In genomic region chr2:190860985-190861721, GRCh38 we compare ENCODE assay signal across 12 cellular contexts. TPM values are rescaled to one million over a fixed set of nuclear protein-coding genes. Genes with fewer than 3 reads are reported as not detected.
DNase-seq lines count a peak whose midpoint lies in the region; ATAC-seq, FAIRE-seq and TF ChIP-seq lines count a peak whose summit lies in the region.
"Had no signal": no experiment of that assay in that cellular context is flagged by ENCODE, and none has a peak within 500 bp of the region (broad histone marks: within the 10 kb centered on the region; RNA-seq: fewer than 3 reads in every experiment).

No MANE protein-coding gene starts in this region.

- H3K27ac ChIP-seq in A673 (ENCODE audit: low read depth, low read length, poor library complexity, severe bottlenecking) (peak overlapping the region; percentile 45), HUES48 (ENCODE audit: low read depth, low read length) (peak overlapping the region; percentile 91), keratinocyte (ENCODE audit: control insufficient read depth, insufficient read depth, low read length) (no peak overlapping the region), esophagus squamous epithelium (no peak overlapping the region), MM.1S (ENCODE audit: low read length) (no peak overlapping the region)
- H3K27ac ChIP-seq: cardiac muscle cell, vagina had no signal

- H3F3A ChIP-seq in MM.1S (ENCODE audit: insufficient read depth, low read length), result no peaks in the 10 kb centered on the region; the same call in 1 of the 2 replicates

- no peak overlapping the region for H3K4me3 ChIP-seq in A673 (ENCODE audit: low read depth, low read length, poor library complexity, severe bottlenecking)
- H3K4me3 ChIP-seq in HUES48 (ENCODE audit: low read depth, low read length), result peak overlapping the region; percentile 18; the same call in 1 of the 2 replicates
- H3K4me3 ChIP-seq in astrocyte of the spinal cord (ENCODE audit: low read depth, low read length), result no peak overlapping the region
- no peak overlapping the region for H3K4me3 ChIP-seq in keratinocyte (ENCODE audit: control insufficient read depth in 2 of 3, extremely low read depth in 1 of 3, insufficient read depth in 2 of 3, low read depth in 1 of 3, low read length in 3 of 3)
- H3K4me3 ChIP-seq in esophagus squamous epithelium, result no peak overlapping the region
- H3K4me3 ChIP-seq in MM.1S (ENCODE audit: low read length), result no peak overlapping the region
- H3K4me3 ChIP-seq: cardiac muscle cell, vagina had no signal

- BruUV-seq in A673 (replicated peaks; lab: Mats Ljungman, UMichigan), result no TSS peak

- H3K27me3 ChIP-seq in A673 (replicated peaks; ENCODE audit: insufficient read depth, low read depth, low read length, poor library complexity), result no peaks in the 10 kb centered on the region
- no peaks in the 10 kb centered on the region; the same call in 1 of the 2 replicates for H3K27me3 ChIP-seq in HUES48 (ENCODE audit: control insufficient read depth, insufficient read depth, low read length)
- no peaks in the 10 kb centered on the region for H3K27me3 ChIP-seq in keratinocyte (ENCODE audit: control insufficient read depth, extremely low read depth, insufficient read depth, low read length)
- H3K27me3 ChIP-seq in esophagus squamous epithelium, result no peaks in the 10 kb centered on the region
- H3K27me3 ChIP-seq in MM.1S (replicated peaks; ENCODE audit: insufficient read depth, low read length), result no peaks in the 10 kb centered on the region
- H3K27me3 ChIP-seq: cardiac muscle cell, vagina had no signal

- DNase-seq in A673 (ENCODE audit: low spot score), result peak; percentile 92
- peak; percentile 89 for DNase-seq in astrocyte of the spinal cord (ENCODE audit: low read depth, low spot score)
- no peak for DNase-seq in keratinocyte (ENCODE audit: low read depth, low spot score)
- DNase-seq in NCI-H446 treated with DMSO at 0.1 percent for 48 hours (lab: John Stamatoyannopoulos, UW), result no peak
- no peak for DNase-seq in esophagus squamous epithelium (lab: John Stamatoyannopoulos, UW)
- DNase-seq in MM.1S, result no peak
- DNase-seq: activated CD8-positive, alpha-beta memory T cell treated with anti-CD3 and anti-CD28 coated beads, Interleukin-2, amount 50 U/mL, for 48 hours; NCI-H146 had no signal

- no peak for ATAC-seq in GM21529 (IDR thresholded peaks at IDR 0.05; ENCODE audit: unreplicated experiment)

- FAIRE-seq in keratinocyte (lab: Jason Lieb, UNC), result peak; percentile 61

- H4K20me1 ChIP-seq in keratinocyte (ENCODE audit: control insufficient read depth, extremely low read depth, insufficient read depth, low read length) (no peaks in the 10 kb centered on the region), MM.1S (ENCODE audit: insufficient read depth, low read length) (no peaks in the 10 kb centered on the region)

- POLR2A ChIA-PET in A673 (lab: Charles Lee; ENCODE audit: low non-redundant PET), result no interaction called here

- intact Hi-C loops in A673 (cut with micrococcal nuclease; ENCODE audit: unreplicated experiment) (loop anchor here (2.0 kb wide), 1 partner anchor 20 kb away; the partner anchor contains the start of gene GLS), esophagus squamous epithelium (cut with DNase I) (no loop called here)

- H3K4me2 ChIP-seq in keratinocyte (ENCODE audit: control insufficient read depth, extremely low read depth, insufficient read depth, low read depth, low read length) (no peak overlapping the region), MM.1S (ENCODE audit: low read depth, low read length) (no peak overlapping the region)

- TF ChIP-seq CTCF in A673 (conservative IDR thresholded peaks at IDR 0.05; ENCODE audit: low read depth, low read length), result no peak
- TF ChIP-seq CTCF in astrocyte of the spinal cord (IDR thresholded peaks at IDR 0.05; ENCODE audit: low read depth, low read length), result no peak
- TF ChIP-seq CTCF in keratinocyte (optimal IDR thresholded peaks at IDR 0.05 in 1 of 3, IDR thresholded peaks at IDR 0.05 in 1 of 3, conservative IDR thresholded peaks at IDR 0.05 in 1 of 3; ENCODE audit: extremely low read depth in 1 of 3, insufficient read depth in 2 of 3, low read length in 3 of 3), result no peak
- no peak for TF ChIP-seq CTCF in esophagus squamous epithelium (IDR thresholded peaks at IDR 0.05)
- no peak for TF ChIP-seq CTCF in MM.1S (IDR thresholded peaks at IDR 0.05; ENCODE audit: low read length)

- TF ChIP-seq POLR2A in esophagus squamous epithelium (IDR thresholded peaks at IDR 0.05), result no peak

- H3K4me1 ChIP-seq in A673 (ENCODE audit: insufficient read depth, low read length, poor library complexity, severe bottlenecking), result peaks cover 30% of the 10 kb centered on the region
- H3K4me1 ChIP-seq in HUES48 (ENCODE audit: control insufficient read depth, insufficient read depth, low read length), result peaks cover 36% of the 10 kb centered on the region
- H3K4me1 ChIP-seq in keratinocyte (ENCODE audit: control insufficient read depth, extremely low read depth, insufficient read depth, low read length), result peaks cover 18% of the 10 kb centered on the region
- H3K4me1 ChIP-seq in esophagus squamous epithelium, result no peaks in the 10 kb centered on the region
- 0 out of 2 replicates have a peak, but pooled peaks cover 5% of the 10 kb centered on the region for H3K4me1 ChIP-seq in MM.1S (ENCODE audit: low read length)

- no peaks in the 10 kb centered on the region for H3K79me2 ChIP-seq in keratinocyte (ENCODE audit: control insufficient read depth, insufficient read depth, low read length)
- no peaks in the 10 kb centered on the region for H3K79me2 ChIP-seq in MM.1S (ENCODE audit: low read length)

- CTCF ChIA-PET in A673 (lab: Charles Lee), result interaction anchor here (1.0 kb wide), 1 partner anchor 11 kb away, joined by 5 read pairs; no protein-coding TSS in a partner anchor

- in situ Hi-C loops in astrocyte of the spinal cord (cut with HindIII; ENCODE audit: low sequenced_read_pairs), result no loop called here

- H3K9me3 ChIP-seq in A673 (ENCODE audit: low read depth, low read length, poor library complexity, severe bottlenecking), result no peaks in the 10 kb centered on the region
- H3K9me3 ChIP-seq in HUES48 (ENCODE audit: control insufficient read depth, insufficient read depth, low read length), result no peaks in the 10 kb centered on the region
- no peaks in the 10 kb centered on the region for H3K9me3 ChIP-seq in keratinocyte (ENCODE audit: control insufficient read depth, low read depth, low read length)
- no peaks in the 10 kb centered on the region for H3K9me3 ChIP-seq in esophagus squamous epithelium
- H3K9me3 ChIP-seq in MM.1S (replicated peaks; ENCODE audit: insufficient read depth, low read length), result no peaks in the 10 kb centered on the region
- H3K9me3 ChIP-seq: vagina had no signal

- peak overlapping the region; percentile 46; the same call in 1 of the 2 replicates for H3K9ac ChIP-seq in HUES48 (ENCODE audit: low read depth, low read length)
- no peak overlapping the region for H3K9ac ChIP-seq in keratinocyte (ENCODE audit: control insufficient read depth, extremely low read depth, insufficient read depth, low read length)
- no peak overlapping the region for H3K9ac ChIP-seq in MM.1S (ENCODE audit: low read length)

- dilution Hi-C loops in keratinocyte (cut with MboI; ENCODE audit: extremely low pct_ligation_motif_present, low sequenced_read_pairs), result no loop called here

- no peaks in the 10 kb centered on the region for H3K9me1 ChIP-seq in keratinocyte (ENCODE audit: control insufficient read depth, extremely low read depth, insufficient read depth, low read length)

- H3K36me3 ChIP-seq in A673 (ENCODE audit: insufficient read depth, low read length, poor library complexity, severe bottlenecking) (no peaks in the 10 kb centered on the region), HUES48 (ENCODE audit: control insufficient read depth, insufficient read depth, low read length) (no peaks in the 10 kb centered on the region), keratinocyte (ENCODE audit: control insufficient read depth in 2 of 2, extremely low read depth in 1 of 2, insufficient read depth in 2 of 2, low read length in 2 of 2) (no peaks in the 10 kb centered on the region), esophagus squamous epithelium (no peaks in the 10 kb centered on the region), MM.1S (replicated peaks; ENCODE audit: insufficient read depth, low read length) (no peaks in the 10 kb centered on the region)
- H3K36me3 ChIP-seq: cardiac muscle cell, vagina had no signal

- WGBS in esophagus squamous epithelium, 2 donors, result 81 to 88% methylated on average over 5 of the region's 5 CpGs

- H2AFZ ChIP-seq in keratinocyte (ENCODE audit: control insufficient read depth, low read length) (no peak overlapping the region), MM.1S (ENCODE audit: low read length) (no peak overlapping the region)

- H3K9me2 ChIP-seq in MM.1S (replicated peaks; ENCODE audit: insufficient read depth, low read length), result no peaks in the 10 kb centered on the region

RNA-seq across cellular contexts. Expression of gene GLS, which starts 19.5 kb away (rescaled TPM):
- total RNA-seq in A673 (2021) (99.5 and 116 TPM in 2 replicates), esophagus squamous epithelium (10 to 100 TPM; 22.0 to 84.1 (median 45.9) TPM)
- 70.9 to 130 TPM (median 98.4 TPM) in 3 replicates for polyA plus RNA-seq in keratinocyte
- 73.4 TPM for polyA plus RNA-seq in keratinocyte (2011; ENCODE audit: low read depth)
- polyA plus RNA-seq in keratinocyte (2011; cell fraction: cytosol; rRNA removed), result 35.9 and 65.0 TPM in 2 replicates
- polyA plus RNA-seq in keratinocyte (2011; cell fraction: nucleus; rRNA removed), result 125 and 208 TPM in 2 replicates
- 84.0 and 86.3 TPM in 2 replicates for polyA plus RNA-seq in keratinocyte (2012; ENCODE audit: low replicate concordance)
- polyA minus RNA-seq in keratinocyte, result 54.3 to 225 TPM (median 97.0 TPM) in 3 replicates
- 85.0 TPM for polyA minus RNA-seq in keratinocyte (2011; cell fraction: cytosol; rRNA and poly(A)+ RNA removed)
- 243 and 504 TPM in 2 replicates for polyA minus RNA-seq in keratinocyte (2011; cell fraction: nucleus; rRNA and poly(A)+ RNA removed)

Comparison
In these comparisons a context has a peak if more than half of its experiments do, and no peak if none do; other contexts are left out.
1. DNase-seq: peak in A673 (single experiment) and astrocyte of the spinal cord (single experiment); none in keratinocyte (single experiment), NCI-H446 treated with DMSO at 0.1 percent for 48 hours (single experiment), esophagus squamous epithelium (single experiment) and MM.1S (single experiment).
2. H3K27ac ChIP-seq: peak in A673 (single experiment) and HUES48 (single experiment); none in keratinocyte (single experiment), esophagus squamous epithelium (0 of 4) and MM.1S (single experiment).